In genomic region chr1:3623441-3624150, GRCh38 we compare ENCODE assay signal across 1 cellular context.
TF ChIP-seq lines count a peak whose summit lies in the region.

No MANE protein-coding gene starts in this region.

TF ChIP-seq in IMR-90, 13 proteins besides CTCF, POLR2A, EP300 and RAD21 (continued from another document):
- TF ChIP-seq ELK1 (IDR thresholded peaks at IDR 0.05; ENCODE audit: borderline replicate concordance, low read depth, low read length) (no peak), RCOR1 (IDR thresholded peaks at IDR 0.05; ENCODE audit: insufficient replicate concordance, low read length) (no peak), FOS (IDR thresholded peaks at IDR 0.05; ENCODE audit: low read depth, low read length) (no peak), NFE2L2 (IDR thresholded peaks at IDR 0.05; ENCODE audit: low read depth, low read length) (no peak), BHLHE40 (IDR thresholded peaks at IDR 0.05; ENCODE audit: low read depth, low read length) (no peak), MXI1 (IDR thresholded peaks at IDR 0.05; ENCODE audit: borderline replicate concordance, low read depth, low read length) (no peak), CEBPB (IDR thresholded peaks at IDR 0.05; ENCODE audit: low read depth, low read length) (no peak), MAZ (IDR thresholded peaks at IDR 0.05; ENCODE audit: borderline replicate concordance, low read depth, low read length) (no peak), RFX5 (IDR thresholded peaks at IDR 0.05; ENCODE audit: low read depth, low read length) (no peak), SMC3 (IDR thresholded peaks at IDR 0.05; ENCODE audit: low read depth, low read length) (no peak), USF2 (IDR thresholded peaks at IDR 0.05; ENCODE audit: low read depth, low read length) (no peak), MAFK (IDR thresholded peaks at IDR 0.05; ENCODE audit: low read depth, low read length) (no peak)
